14 cellular contexts compared by ENCODE assay signal in the genomic region with DNA sequence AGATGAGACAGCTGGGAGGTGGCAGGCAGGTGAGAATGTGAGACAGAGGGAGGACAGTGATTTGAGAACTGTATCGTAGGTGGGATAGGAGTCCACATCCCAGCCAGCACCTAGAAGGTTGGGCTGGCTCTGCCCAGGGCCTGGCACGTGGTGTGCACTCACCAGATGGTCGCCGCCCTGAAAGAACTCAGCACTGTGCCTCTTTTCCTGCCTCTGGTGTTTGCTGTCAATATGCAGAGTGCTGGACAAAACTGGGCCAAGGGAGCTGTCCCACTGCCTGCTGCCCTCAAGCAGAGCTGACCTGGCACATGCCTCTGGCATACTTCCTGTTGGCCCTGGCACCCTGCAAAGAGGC. TPM values are rescaled to one million over a fixed set of nuclear protein-coding genes. Genes with fewer than 3 reads are reported as not detected.
A peak's percentile ranks its signal among the peaks of the same experiment; 100 is the strongest.
DNase-seq lines count a peak whose midpoint lies in the region; ATAC-seq and TF ChIP-seq lines count a peak whose summit lies in the region.
"Had no signal": no experiment of that assay in that cellular context is flagged by ENCODE, and none has a peak within 500 bp of the region (broad histone marks: within the 10 kb centered on the region; RNA-seq: fewer than 3 reads in every experiment).

No MANE protein-coding gene starts in this region.

- peak overlapping the region; percentile 55 to 93 (median 79); a peak in 19 of 22 replicates for H3K4me2 ChIP-seq in BLaER1 treated with 17β-estradiol and CSF1 and Interleukin-3, amounts not matched to agents 10 nM and 100 nM
- H3K4me2 ChIP-seq: smooth muscle cell had no signal

- H3K27me3 ChIP-seq in BLaER1 treated with 17β-estradiol and CSF1 and Interleukin-3, amounts not matched to agents 10 nM and 100 nM = no peaks in the 10 kb centered on the region
- H3K27me3 ChIP-seq in ascending aorta (no peaks in the 10 kb centered on the region), right atrium auricular region (no peaks in the 10 kb centered on the region), rectal smooth muscle tissue (ENCODE audit: control insufficient read depth, insufficient read depth, low read length) (no peaks in the 10 kb centered on the region)

- H3K27ac ChIP-seq in BLaER1 treated with 17β-estradiol and CSF1 and Interleukin-3, amounts not matched to agents 10 nM and 100 nM = peak overlapping the region in 1 of 11 experiments; percentile 14; a peak in 1 of 22 replicates
- H3K27ac ChIP-seq in ascending aorta = peak overlapping the region; percentile 75 to 77
- peak overlapping the region; percentile 87 for H3K27ac ChIP-seq in right atrium auricular region
- H3K27ac ChIP-seq in rectal smooth muscle tissue (ENCODE audit: low read depth, low read length) = peak overlapping the region; percentile 77

- H3K9ac ChIP-seq in BLaER1 treated with 17β-estradiol and CSF1 and Interleukin-3, amounts not matched to agents 10 nM and 100 nM = no peak overlapping the region; a peak in 1 of 22 replicates
- H3K9ac ChIP-seq in rectal smooth muscle tissue (ENCODE audit: low read length) = no peak overlapping the region

- intact Hi-C loops in ascending aorta (cut with DNase I) = no loop called here

- no peak for ATAC-seq in GM21528 (IDR thresholded peaks at IDR 0.05; ENCODE audit: low FRiP score, unreplicated experiment)

- DNase-seq in ascending aorta (ENCODE audit: low spot score in 2 of 2) = no peak
- no peak for DNase-seq in right atrium auricular region (ENCODE audit: low spot score)
- no peak for DNase-seq in NCI-H510A treated with DMSO at 0.1 percent for 48 hours (lab: John Stamatoyannopoulos, UW)
- no peak for DNase-seq in T1000 (lab: John Stamatoyannopoulos, UW)
- DNase-seq in activated CD4-positive, alpha-beta T cell treated with anti-CD3 and anti-CD28 coated beads for 48 hours = no peak
- DNase-seq: activated CD8-positive, alpha-beta memory T cell treated with anti-CD3 and anti-CD28 coated beads for 24 hours; activated gamma-delta T cell treated with Interleukin-2 at 50 U/mL for 16 hours; DMS153; T-helper 9 cell had no signal

- H3K4me3 ChIP-seq in BLaER1 treated with 17β-estradiol and CSF1 and Interleukin-3, amounts not matched to agents 10 nM and 100 nM = no peak overlapping the region
- H3K4me3 ChIP-seq in ascending aorta (no peak overlapping the region), right atrium auricular region (no peak overlapping the region), rectal smooth muscle tissue (ENCODE audit: low read length) (no peak overlapping the region)
- H3K4me3 ChIP-seq: smooth muscle cell had no signal

- H3K9me3 ChIP-seq in BLaER1 treated with 17β-estradiol and CSF1 and Interleukin-3, amounts not matched to agents 10 nM and 100 nM (replicated peaks in 1 of 11) = no peaks in the 10 kb centered on the region
- H3K9me3 ChIP-seq in ascending aorta = no peaks in the 10 kb centered on the region
- H3K9me3 ChIP-seq in right atrium auricular region = no peaks in the 10 kb centered on the region

- no peaks in the 10 kb centered on the region for H3K36me3 ChIP-seq in BLaER1 treated with 17β-estradiol and CSF1 and Interleukin-3, amounts not matched to agents 10 nM and 100 nM
- H3K36me3 ChIP-seq in ascending aorta (peaks cover 4% of the 10 kb centered on the region in 2 donors), right atrium auricular region (no peaks in the 10 kb centered on the region), rectal smooth muscle tissue (ENCODE audit: control insufficient read depth, insufficient read depth, low read length) (no peaks in the 10 kb centered on the region)

- H3K4me1 ChIP-seq in BLaER1 treated with 17β-estradiol and CSF1 and Interleukin-3, amounts not matched to agents 10 nM and 100 nM = peaks cover 37 to 70% (median 64%) of the 10 kb centered on the region in 10 experiments
- peaks cover 19 to 52% of the 10 kb centered on the region in 2 donors for H3K4me1 ChIP-seq in ascending aorta
- peaks cover 0 to 62% of the 10 kb centered on the region in 2 donors for H3K4me1 ChIP-seq in right atrium auricular region
- peaks cover 32% of the 10 kb centered on the region for H3K4me1 ChIP-seq in rectal smooth muscle tissue (ENCODE audit: control insufficient read depth, insufficient read depth, low read length)

- H4K20me1 ChIP-seq in BLaER1 treated with 17β-estradiol and CSF1 and Interleukin-3, amounts not matched to agents 10 nM and 100 nM = no peaks in the 10 kb centered on the region

- TF ChIP-seq CTCF in ascending aorta (IDR thresholded peaks at IDR 0.05) = no peak
- no peak for TF ChIP-seq CTCF in right atrium auricular region (IDR thresholded peaks at IDR 0.05)

RNA-seq across cellular contexts. Expression of gene CHST3, which starts 36.8 kb away (rescaled TPM):
- total RNA-seq in ascending aorta (41.4 TPM), right atrium auricular region (10 to 100 TPM; 21.3 to 45.4 TPM)
- total RNA-seq: natural killer cell treated with Interleukin-12 subunit alpha and Interleukin-12 subunit beta and Interleukin-15 and Interleukin-18, amount 100 ng/mL, for 72 hours had no signal
